In genomic region chr3:157515398-157515797, GRCh38 we compare ENCODE assay signal across 33 cellular contexts. TPM values are rescaled to one million over a fixed set of nuclear protein-coding genes. Genes with fewer than 3 reads are reported as not detected.
"Had no signal": no experiment of that assay in that cellular context is flagged by ENCODE, and none has a peak within 500 bp of the region (broad histone marks: within the 10 kb centered on the region; RNA-seq: fewer than 3 reads in every experiment).

No MANE protein-coding gene starts in this region.

- FAIRE-seq: TTC549 had no signal

- H3K27me3 Mint-ChIP-seq: activated CD4-positive, alpha-beta memory T cell treated with anti-CD3 and anti-CD28 coated beads, Interleukin-2, amount 10 ng/mL, durations not matched to agents 7 days and 5 days; dendritic cell treated with granulocyte-macrophage colony-stimulating factor and Interleukin-4, amounts not matched to agents 40 ng/mL and 50 ng/mL, for 4 days; naive B cell; progenitor cell of endocrine pancreas; stimulated activated naive CD8-positive, alpha-beta T cell treated with anti-CD3 and anti-CD28 coated beads, Interleukin-15, Interleukin-2, amounts not matched to agents 100 ng/mL and 50 ng/mL, for 24 hours had no signal

- H3K9me3 ChIP-seq: breast epithelium, ovary, right lobe of liver, uterus had no signal

- H3K36me3 ChIP-seq: breast epithelium, heart left ventricle, ovary, right lobe of liver, thoracic aorta, uterus, WERI-Rb-1 had no signal

- ATAC-seq: activated CD4-positive, CD25-positive, alpha-beta regulatory T cell treated with anti-CD3 and anti-CD28 coated beads, Interleukin-2, amount 50 U/mL, for 24 hours; activated T-cell treated with anti-CD3 and anti-CD28 coated beads, Interleukin-2, amount 50 U/mL, for 4 hours; activated T-helper 17 cell treated with anti-CD3 and anti-CD28 coated beads, Interleukin-2, amount 50 U/mL, for 72 hours; esophagus mucosa; foreskin keratinocyte; heart left ventricle; left lobe of liver; right lobe of liver; stimulated activated effector memory CD8-positive, alpha-beta T cell treated with anti-CD3 and anti-CD28 coated beads, Interleukin-12 subunit alpha, Interleukin-12 subunit beta, amount 100 ng/mL, for 72 hours had no signal

- H3K27ac ChIP-seq: breast epithelium, foreskin keratinocyte, heart left ventricle, ovary, right lobe of liver, thoracic aorta, uterus, WERI-Rb-1 had no signal

- H3K9me3 Mint-ChIP-seq: activated CD4-positive, alpha-beta memory T cell treated with anti-CD3 and anti-CD28 coated beads, Interleukin-2, amount 10 ng/mL, durations not matched to agents 7 days and 5 days; activated T-cell treated with anti-CD3 and anti-CD28 coated beads, Interleukin-2, amount 50 U/mL, for 4 hours; activated T-helper 17 cell treated with anti-CD3 and anti-CD28 coated beads, Interleukin-2, amount 50 U/mL, for 72 hours; dendritic cell treated with granulocyte-macrophage colony-stimulating factor and Interleukin-4, amounts not matched to agents 40 ng/mL and 50 ng/mL, for 4 days; immature natural killer cell; stimulated activated effector memory CD8-positive, alpha-beta T cell treated with anti-CD3 and anti-CD28 coated beads, Interleukin-12 subunit alpha, Interleukin-12 subunit beta, amount 100 ng/mL, for 72 hours; stimulated activated naive CD8-positive, alpha-beta T cell treated with anti-CD3 and anti-CD28 coated beads, Interleukin-15, Interleukin-2, amounts not matched to agents 100 ng/mL and 50 ng/mL, for 24 hours had no signal

- H3K36me3 Mint-ChIP-seq: immature natural killer cell; naive B cell; stimulated activated effector memory CD8-positive, alpha-beta T cell treated with anti-CD3 and anti-CD28 coated beads, Interleukin-12 subunit alpha, Interleukin-12 subunit beta, amount 100 ng/mL, for 72 hours had no signal

- H3K27me3 ChIP-seq: breast epithelium, heart left ventricle, ovary, right lobe of liver, uterus had no signal

- H3K27ac Mint-ChIP-seq: activated CD4-positive, alpha-beta memory T cell treated with anti-CD3 and anti-CD28 coated beads, Interleukin-2, amount 10 ng/mL, durations not matched to agents 7 days and 5 days; activated T-helper 17 cell treated with anti-CD3 and anti-CD28 coated beads, Interleukin-2, amount 50 U/mL, for 72 hours; dendritic cell treated with granulocyte-macrophage colony-stimulating factor and Interleukin-4, amounts not matched to agents 40 ng/mL and 50 ng/mL, for 4 days; endodermal cell; immature natural killer cell; naive B cell; nephron progenitor cell; progenitor cell of endocrine pancreas; stimulated activated effector memory CD8-positive, alpha-beta T cell treated with anti-CD3 and anti-CD28 coated beads, Interleukin-12 subunit alpha, Interleukin-12 subunit beta, amount 100 ng/mL, for 72 hours; stimulated activated naive CD8-positive, alpha-beta T cell treated with anti-CD3 and anti-CD28 coated beads, Interleukin-15, Interleukin-2, amounts not matched to agents 100 ng/mL and 50 ng/mL, for 24 hours had no signal

- H3K4me3 ChIP-seq: breast epithelium, heart left ventricle, ovary, right lobe of liver, thoracic aorta, uterus had no signal

- H3K4me3 Mint-ChIP-seq: activated CD4-positive, alpha-beta memory T cell treated with anti-CD3 and anti-CD28 coated beads, Interleukin-2, amount 10 ng/mL, durations not matched to agents 7 days and 5 days; activated T-cell treated with anti-CD3 and anti-CD28 coated beads, Interleukin-2, amount 50 U/mL, for 4 hours; activated T-helper 17 cell treated with anti-CD3 and anti-CD28 coated beads, Interleukin-2, amount 50 U/mL, for 72 hours; dendritic cell treated with granulocyte-macrophage colony-stimulating factor and Interleukin-4, amounts not matched to agents 40 ng/mL and 50 ng/mL, for 4 days; endodermal cell; immature natural killer cell; naive B cell; nephron progenitor cell; stimulated activated effector memory CD8-positive, alpha-beta T cell treated with anti-CD3 and anti-CD28 coated beads, Interleukin-12 subunit alpha, Interleukin-12 subunit beta, amount 100 ng/mL, for 72 hours; stimulated activated naive CD8-positive, alpha-beta T cell treated with anti-CD3 and anti-CD28 coated beads, Interleukin-15, Interleukin-2, amounts not matched to agents 100 ng/mL and 50 ng/mL, for 24 hours had no signal

- H3K4me1 Mint-ChIP-seq: activated CD4-positive, alpha-beta memory T cell treated with anti-CD3 and anti-CD28 coated beads, Interleukin-2, amount 10 ng/mL, durations not matched to agents 7 days and 5 days; activated T-helper 17 cell treated with anti-CD3 and anti-CD28 coated beads, Interleukin-2, amount 50 U/mL, for 72 hours; endodermal cell; immature natural killer cell; naive B cell; nephron progenitor cell; stimulated activated effector memory CD8-positive, alpha-beta T cell treated with anti-CD3 and anti-CD28 coated beads, Interleukin-12 subunit alpha, Interleukin-12 subunit beta, amount 100 ng/mL, for 72 hours had no signal

- DNase-seq: activated CD4-positive, alpha-beta memory T cell treated with anti-CD3 and anti-CD28 coated beads, Interleukin-2, amount 10 ng/mL, durations not matched to agents 7 days and 5 days; activated CD4-positive, alpha-beta T cell treated with anti-CD3 and anti-CD28 coated beads for 48 hours; activated gamma-delta T cell treated with Interleukin-2 at 50 U/mL for 16 hours; activated naive CD4-positive, alpha-beta T cell treated with anti-CD3 and anti-CD28 coated beads, Interleukin-2, amount 50 U/mL, for 16 hours; activated T-cell treated with anti-CD3 and anti-CD28 coated beads, Interleukin-2, amount 50 U/mL, for 4 hours; amygdala; central memory CD4-positive, alpha-beta T cell; endodermal cell; foreskin keratinocyte; heart left ventricle; hypothalamus; immature natural killer cell; kidney; naive B cell; nephron progenitor cell; ovary; right lobe of liver; stimulated activated CD4-positive, alpha-beta T cell treated with anti-CD3 and anti-CD28 coated beads, Interleukin-12 subunit alpha, Interleukin-12 subunit beta, amount 100 ng/mL, for 4 hours; stimulated activated CD4-positive, alpha-beta T cell treated with anti-CD3 and anti-CD28 coated beads, Interleukin-4, amount 100 ng/mL, for 24 hours; uterus; WERI-Rb-1 had no signal

- H3K4me1 ChIP-seq: breast epithelium, foreskin keratinocyte, heart left ventricle, right lobe of liver, uterus had no signal

RNA-seq across cellular contexts. Expression of gene VEPH1, which starts 12.2 kb away (rescaled TPM):
- total RNA-seq: activated CD4-positive, alpha-beta memory T cell treated with anti-CD3 and anti-CD28 coated beads, Interleukin-2, amount 10 ng/mL, durations not matched to agents 7 days and 5 days; activated T-helper 17 cell treated with anti-CD3 and anti-CD28 coated beads, Interleukin-2, amount 50 U/mL, for 72 hours; T-helper 1 cell treated with Interleukin-12 subunit alpha and Interleukin-12 subunit beta and Interleukin-4 antibody, amounts not matched to agents 30 ng/mL and 1 ng/mL, for 36 hours had no signal
